12 cellular contexts compared by ENCODE assay signal in the genomic region with DNA sequence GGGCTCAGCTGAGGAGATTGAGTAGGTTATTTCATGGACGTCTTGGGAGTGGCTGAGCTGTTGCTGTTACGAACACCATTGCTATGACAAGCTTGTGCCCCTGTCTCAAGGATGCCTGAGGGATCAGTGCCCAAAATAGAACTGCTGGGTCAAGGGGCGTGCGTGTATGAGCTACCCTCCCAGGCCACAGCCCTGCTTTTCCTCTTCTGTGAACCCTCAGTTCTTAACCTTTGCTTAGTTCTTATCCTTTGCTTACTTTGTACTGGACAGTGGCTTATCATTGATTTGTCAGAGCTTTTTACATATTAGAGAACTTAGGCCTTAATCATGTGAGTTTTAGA. TPM values are rescaled to one million over a fixed set of nuclear protein-coding genes. Genes with fewer than 3 reads are reported as not detected.
A peak's percentile ranks its signal among the peaks of the same experiment; 100 is the strongest.
DNase-seq lines count a peak whose midpoint lies in the region; ATAC-seq and TF ChIP-seq lines count a peak whose summit lies in the region.
"Had no signal": no experiment of that assay in that cellular context is flagged by ENCODE, and none has a peak within 500 bp of the region (broad histone marks: within the 10 kb centered on the region; RNA-seq: fewer than 3 reads in every experiment).

No MANE protein-coding gene starts in this region.

- no peak overlapping the region for H3K4me2 ChIP-seq in SU-DHL-6 (ENCODE audit: low read depth, low read length, poor library complexity, severe bottlenecking)

- peaks cover 34% of the 10 kb centered on the region for H3F3A ChIP-seq in SU-DHL-6 (ENCODE audit: insufficient read depth)

- no peak for ATAC-seq in GM19328 (IDR thresholded peaks at IDR 0.05; ENCODE audit: unreplicated experiment)
- ATAC-seq: heart left ventricle had no signal

- no peak for DNase-seq in activated naive CD4-positive, alpha-beta T cell treated with anti-CD3 and anti-CD28 coated beads, Interleukin-2, amount 10 ng/mL, durations not matched to agents 7 days and 5 days
- no peak for DNase-seq in activated naive CD4-positive, alpha-beta T cell treated with Interleukin-2 at 50 U/mL for 16 hours
- no peak for DNase-seq in endothelial cell (ENCODE audit: low spot score)
- no peak for DNase-seq in type B pancreatic cell (ENCODE audit: extremely low spot score, unreplicated experiment)
- no peak for DNase-seq in NCI-H128 (lab: John Stamatoyannopoulos, UW; ENCODE audit: unreplicated experiment)
- no peak for DNase-seq in NCI-H187 treated with DMSO at 0.1 percent for 48 hours (lab: John Stamatoyannopoulos, UW)
- DNase-seq: brain microvascular endothelial cell, heart left ventricle, KG1 had no signal

- H3K27ac Mint-ChIP-seq in activated naive CD4-positive, alpha-beta T cell treated with anti-CD3 and anti-CD28 coated beads, Interleukin-2, amount 10 ng/mL, durations not matched to agents 7 days and 5 days = peak overlapping the region; percentile 97
- H3K27ac Mint-ChIP-seq in endothelial cell (ENCODE audit: unreplicated experiment) = peak overlapping the region; percentile 45
- H3K27ac Mint-ChIP-seq in type B pancreatic cell = peak overlapping the region; percentile 66

- no peak overlapping the region for H2AFZ ChIP-seq in SU-DHL-6 (ENCODE audit: low read depth, low read length, severe bottlenecking)

- no peaks in the 10 kb centered on the region for H4K20me1 ChIP-seq in SU-DHL-6 (ENCODE audit: low read depth, low read length)

- no peaks in the 10 kb centered on the region for H3K27me3 ChIP-seq in SU-DHL-6 (ENCODE audit: low read length)

- H3K9me3 Mint-ChIP-seq in activated naive CD4-positive, alpha-beta T cell treated with anti-CD3 and anti-CD28 coated beads, Interleukin-2, amount 10 ng/mL, durations not matched to agents 7 days and 5 days = no peaks in the 10 kb centered on the region
- H3K9me3 Mint-ChIP-seq in endothelial cell (ENCODE audit: unreplicated experiment) = no peaks in the 10 kb centered on the region
- H3K9me3 Mint-ChIP-seq in type B pancreatic cell = no peaks in the 10 kb centered on the region
- H3K9me3 Mint-ChIP-seq: neural crest cell had no signal

- 0 out of 2 replicates have a peak, but pooled peaks cover under 1% of the 10 kb centered on the region for H3K79me2 ChIP-seq in SU-DHL-6 (ENCODE audit: insufficient read depth, low read length)

- peak overlapping the region; percentile 91 for H3K27ac ChIP-seq in SU-DHL-6 (ENCODE audit: low read depth, low read length)
- H3K27ac ChIP-seq: brain microvascular endothelial cell had no signal

- no peak for TF ChIP-seq CTCF in SU-DHL-6 (IDR thresholded peaks at IDR 0.05; ENCODE audit: insufficient read depth, low read length, poor library complexity, severe bottlenecking)
- no peak for TF ChIP-seq CTCF in endothelial cell (IDR thresholded peaks at IDR 0.05; ENCODE audit: unreplicated experiment)
- TF ChIP-seq CTCF in type B pancreatic cell (conservative IDR thresholded peaks at IDR 0.05) = no peak

- peaks cover 8% of the 10 kb centered on the region for H3K36me3 ChIP-seq in SU-DHL-6 (ENCODE audit: low read length)
- H3K36me3 ChIP-seq: brain microvascular endothelial cell had no signal

- H3K36me3 Mint-ChIP-seq in activated naive CD4-positive, alpha-beta T cell treated with anti-CD3 and anti-CD28 coated beads, Interleukin-2, amount 10 ng/mL, durations not matched to agents 7 days and 5 days = peaks cover 61% of the 10 kb centered on the region
- H3K36me3 Mint-ChIP-seq in endothelial cell (ENCODE audit: low read depth, unreplicated experiment) = peaks cover 5% of the 10 kb centered on the region
- no peaks in the 10 kb centered on the region for H3K36me3 Mint-ChIP-seq in type B pancreatic cell

- no peak overlapping the region for H3K9ac ChIP-seq in SU-DHL-6 (ENCODE audit: low read length)

- peaks cover 65% of the 10 kb centered on the region for H3K4me1 Mint-ChIP-seq in activated naive CD4-positive, alpha-beta T cell treated with anti-CD3 and anti-CD28 coated beads, Interleukin-2, amount 10 ng/mL, durations not matched to agents 7 days and 5 days
- H3K4me1 Mint-ChIP-seq in endothelial cell (ENCODE audit: unreplicated experiment) (peaks cover 3% of the 10 kb centered on the region), type B pancreatic cell (ENCODE audit: unreplicated experiment) (peaks cover 5% of the 10 kb centered on the region)

- CTCF ChIA-PET in activated naive CD4-positive, alpha-beta T cell treated with anti-CD3 and anti-CD28 coated beads, Interleukin-2, amount 10 ng/mL, durations not matched to agents 7 days and 5 days (lab: Charles Lee) = interaction anchor here (0.6 to 2.4 kb wide), 4 partner anchors 9 to 37 kb away, joined by 3 to 13 read pairs (median 6); a partner anchor contains a TSS

- H3K9me3 ChIP-seq in SU-DHL-6 (ENCODE audit: insufficient read depth, low read length) = no peaks in the 10 kb centered on the region
- H3K9me3 ChIP-seq: heart left ventricle had no signal

- H3K4me3 Mint-ChIP-seq in activated naive CD4-positive, alpha-beta T cell treated with anti-CD3 and anti-CD28 coated beads, Interleukin-2, amount 10 ng/mL, durations not matched to agents 7 days and 5 days = peak overlapping the region; percentile 89
- H3K4me3 Mint-ChIP-seq in endothelial cell (ENCODE audit: unreplicated experiment) (no peak overlapping the region), type B pancreatic cell (no peak overlapping the region)
- H3K4me3 Mint-ChIP-seq: neural crest cell had no signal

- no peak overlapping the region for H3K4me3 ChIP-seq in SU-DHL-6 (ENCODE audit: insufficient read depth, low read length, poor library complexity, severe bottlenecking)

- H3K9me2 ChIP-seq in SU-DHL-6 (replicated peaks; ENCODE audit: insufficient read depth, low read length) = no peaks in the 10 kb centered on the region

- H3K27me3 Mint-ChIP-seq in activated naive CD4-positive, alpha-beta T cell treated with anti-CD3 and anti-CD28 coated beads, Interleukin-2, amount 10 ng/mL, durations not matched to agents 7 days and 5 days = peaks cover 3% of the 10 kb centered on the region
- peaks cover 16% of the 10 kb centered on the region for H3K27me3 Mint-ChIP-seq in endothelial cell (ENCODE audit: unreplicated experiment)
- peaks cover 24% of the 10 kb centered on the region for H3K27me3 Mint-ChIP-seq in type B pancreatic cell

RNA-seq across cellular contexts. Expression of a gene that starts 9.0 kb away (rescaled TPM):
- 2.4 TPM for total RNA-seq in endothelial cell (ENCODE audit: unreplicated experiment)
- total RNA-seq in type B pancreatic cell (ENCODE audit: low replicate concordance) = 2.6 and 4.5 TPM in 2 replicates

RNA-seq across cellular contexts. Expression of a gene that starts 19.2 kb away (rescaled TPM):
- total RNA-seq in endothelial cell (ENCODE audit: unreplicated experiment) = 166 TPM
- 171 and 181 TPM in 2 replicates for total RNA-seq in type B pancreatic cell (ENCODE audit: low replicate concordance)

RNA-seq across cellular contexts. Expression of a gene that starts 27.8 kb away (rescaled TPM):
- total RNA-seq in endothelial cell (ENCODE audit: unreplicated experiment) (330 TPM), type B pancreatic cell (ENCODE audit: low replicate concordance) (174 and 204 TPM in 2 replicates)

RNA-seq across cellular contexts. Expression of a gene that starts 36.1 kb away (rescaled TPM):
- 16.3 TPM for total RNA-seq in endothelial cell (ENCODE audit: unreplicated experiment)
- total RNA-seq in type B pancreatic cell (ENCODE audit: low replicate concordance) = 23.9 and 26.1 TPM in 2 replicates

RNA-seq across cellular contexts. Expression of a gene that starts 49.6 kb away (rescaled TPM):
- 456 TPM for total RNA-seq in endothelial cell (ENCODE audit: unreplicated experiment)
- 276 and 279 TPM in 2 replicates for total RNA-seq in type B pancreatic cell (ENCODE audit: low replicate concordance)

Comparison
In these comparisons a context has a peak if more than half of its experiments do, and no peak if none do; other contexts are left out.
1. H3K27ac Mint-ChIP-seq: peak in every context shown above with its lines; median percentile 97 in activated naive CD4-positive, alpha-beta T cell treated with anti-CD3 and anti-CD28 coated beads, Interleukin-2, amount 10 ng/mL, durations not matched to agents 7 days and 5 days; 66 in type B pancreatic cell; 45 in endothelial cell.